23 cellular contexts compared by ENCODE assay signal in genomic region chr1:228923973-228924766, GRCh38.
"Had no signal": no experiment of that assay in that cellular context is flagged by ENCODE, and none has a peak within 500 bp of the region (broad histone marks: within the 10 kb centered on the region; RNA-seq: fewer than 3 reads in every experiment).

No MANE protein-coding gene starts in this region.

- H3K9me3 ChIP-seq: left ventricle myocardium inferior, lower lobe of right lung, psoas muscle had no signal

- DNase-seq: cerebellar nuclear complex; dermis blood vessel endothelial cell; effector CD4-positive, alpha-beta T cell; endodermal cell; erythroblast; foreskin fibroblast; glutamatergic neuron; immature natural killer cell; left cardiac atrium; left ventricle myocardium inferior; lower lobe of right lung; midbrain; nephron progenitor cell; psoas muscle; retina; sigmoid colon; stimulated activated CD4-positive, alpha-beta T cell treated with anti-CD3 and anti-CD28 coated beads, Interleukin-2, amount 100 ng/mL, for 24 hours; stimulated activated CD4-positive, alpha-beta T cell treated with anti-CD3 and anti-CD28 coated beads, Interleukin-4, amount 100 ng/mL, for 4 hours; stimulated activated naive CD4-positive, alpha-beta T cell; stomach; substantia nigra had no signal

- H3K36me3 ChIP-seq: gastroesophageal sphincter, left ventricle myocardium inferior, lower lobe of right lung, sigmoid colon, stomach had no signal

- H3K27me3 ChIP-seq: gastroesophageal sphincter, sigmoid colon, stomach had no signal

- H3K4me3 ChIP-seq: gastroesophageal sphincter, left ventricle myocardium inferior, lower lobe of right lung, psoas muscle, sigmoid colon, skin epidermis, stomach had no signal

- H3K27ac ChIP-seq: gastroesophageal sphincter, left ventricle myocardium inferior, lower lobe of right lung, psoas muscle, skin epidermis, stomach had no signal

- H3K4me1 ChIP-seq: gastroesophageal sphincter, left ventricle myocardium inferior, psoas muscle, sigmoid colon, stomach had no signal
